In genomic region chr2:28394331-28394877, GRCh38 we compare ENCODE assay signal across 8 cellular contexts. TPM values are rescaled to one million over a fixed set of nuclear protein-coding genes. Genes with fewer than 3 reads are reported as not detected.
DNase-seq lines count a peak whose midpoint lies in the region; ATAC-seq and TF ChIP-seq lines count a peak whose summit lies in the region.

No MANE protein-coding gene starts in this region.

- peaks cover 56% of the 10 kb centered on the region for H3K36me3 ChIP-seq in SJSA1
- H3K36me3 ChIP-seq in prostate gland: no peaks in the 10 kb centered on the region

- H3K4me1 ChIP-seq in SJSA1 (replicated peaks) (peaks cover 60% of the 10 kb centered on the region), foreskin keratinocyte (peaks cover 16% of the 10 kb centered on the region), prostate gland (replicated peaks) (peaks cover 9% of the 10 kb centered on the region)

- under 1% methylated on average over 21 of the region's 21 CpGs for WGBS in prostate gland

- H3K27ac ChIP-seq in SJSA1: peak overlapping the region; percentile 87
- peak overlapping the region; percentile 76 for H3K27ac ChIP-seq in foreskin keratinocyte
- H3K27ac ChIP-seq in prostate gland: peak overlapping the region; percentile 100

- H3K27me3 ChIP-seq in SJSA1 (replicated peaks) (no peaks in the 10 kb centered on the region), foreskin keratinocyte (no peaks in the 10 kb centered on the region), prostate gland (replicated peaks; ENCODE audit: insufficient read depth) (no peaks in the 10 kb centered on the region)

- H3K4me3 ChIP-seq in SJSA1 (peak overlapping the region; percentile 73), prostate gland (peak overlapping the region; percentile 88 to 96)

- H3K9me3 ChIP-seq in SJSA1 (replicated peaks) (no peaks in the 10 kb centered on the region), prostate gland (no peaks in the 10 kb centered on the region)

- no peak for TF ChIP-seq CTCF in foreskin keratinocyte (conservative IDR thresholded peaks at IDR 0.05)
- TF ChIP-seq CTCF in prostate gland (IDR thresholded peaks at IDR 0.05): no peak

- TF ChIP-seq POLR2A in prostate gland (IDR thresholded peaks at IDR 0.05) (peak; percentile 61), erythroblast (IDR thresholded peaks at IDR 0.05; ENCODE audit: low read length) (no peak)

- intact Hi-C loops in prostate gland (cut with DNase I): loop anchor here (5.0 to 10.0 kb wide), 5 partner anchors 260 to 570 kb away; no protein-coding TSS in a partner anchor

- DNase-seq in DMS 273 (lab: John Stamatoyannopoulos, UW; ENCODE audit: unreplicated experiment) (peak; percentile 56), DMS 273 treated with DMSO at 0.1 percent for 48 hours (lab: John Stamatoyannopoulos, UW) (no peak), SJSA1 (ENCODE audit: low read depth in 1 of 2, low spot score in 2 of 2) (peak; percentile 64 to 74), foreskin keratinocyte (no peak), prostate gland (ENCODE audit: low spot score) (peak; percentile 90), SHP77 treated with DMSO at 0.1 percent for 48 hours (lab: John Stamatoyannopoulos, UW) (no peak), erythroblast (lab: John Stamatoyannopoulos, UW) (no peak)

- no peak for ATAC-seq in foreskin keratinocyte
- no peak for ATAC-seq in activated CD4-positive, CD25-positive, alpha-beta regulatory T cell treated with anti-CD3 and anti-CD28 coated beads, Interleukin-2, amount 50 U/mL, for 24 hours

RNA-seq across cellular contexts. Expression of gene FOSL2, which starts 1.7 kb away (rescaled TPM):
- total RNA-seq in SJSA1 (2014; rRNA removed; shearing (Covaris generic)): 28.8 and 44.7 TPM in 2 replicates
- total RNA-seq in foreskin keratinocyte (35.6 and 38.5 TPM in 2 replicates), prostate gland (10 to 100 TPM; 57.4 to 94.2 TPM)
- polyA plus RNA-seq in foreskin keratinocyte: 13.6 and 16.9 TPM in 2 replicates

Comparison
In these comparisons a context has a peak if more than half of its experiments do, and no peak if none do; other contexts are left out.
1. DNase-seq: peak in DMS 273 (single experiment), SJSA1 (2 of 2) and prostate gland (single experiment); none in DMS 273 treated with DMSO at 0.1 percent for 48 hours (single experiment), foreskin keratinocyte (0 of 2), SHP77 treated with DMSO at 0.1 percent for 48 hours (single experiment) and erythroblast (0 of 2).
2. Peak in every context shown above with its lines, with median percentiles within 50 percentile points of each other: H3K27ac ChIP-seq.